ENCODE assay signal across 8 cellular contexts in the genomic region with DNA sequence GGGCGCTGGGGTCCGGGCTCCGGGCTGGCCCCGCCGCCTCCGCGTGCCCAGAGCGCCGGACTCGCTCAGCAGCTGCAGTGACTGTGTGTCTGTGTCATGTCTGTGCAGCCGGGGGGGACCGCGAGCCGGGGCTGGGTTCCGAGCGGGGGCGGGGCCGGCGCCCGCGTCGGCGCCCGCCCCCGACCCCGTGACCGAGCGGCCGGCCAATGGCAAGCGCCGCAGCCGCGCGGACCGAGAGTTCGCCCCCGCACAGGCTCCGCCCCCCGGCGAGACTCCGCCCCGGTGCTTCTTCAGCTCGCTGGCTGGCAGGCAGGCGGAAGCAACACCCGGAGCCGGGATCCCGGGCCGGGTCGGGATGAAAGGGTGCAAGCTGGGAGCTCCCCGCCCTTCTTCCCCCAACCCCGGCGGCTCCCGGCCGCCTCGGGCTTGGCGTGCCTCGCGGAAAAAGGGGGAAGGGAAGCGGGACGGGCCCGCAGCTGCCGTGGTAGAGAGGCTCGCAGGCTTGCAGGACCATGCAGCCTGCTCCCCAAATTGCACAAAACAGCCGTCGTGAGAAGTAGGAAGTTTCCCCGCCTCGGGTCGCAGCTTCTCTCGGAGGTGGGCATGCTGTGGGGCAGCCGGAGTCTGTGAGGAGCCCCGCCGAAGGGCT. TPM values are rescaled to one million over a fixed set of nuclear protein-coding genes. Genes with fewer than 3 reads are reported as not detected.
DNase-seq lines count a peak whose midpoint lies in the region; ATAC-seq and TF ChIP-seq lines count a peak whose summit lies in the region.

No MANE protein-coding gene starts in this region.

- DNase-seq in DMS 273 treated with DMSO at 0.1 percent for 48 hours (lab: John Stamatoyannopoulos, UW): peak; percentile 53
- peak; percentile 84 for DNase-seq in Jurkat, Clone E6-1 (ENCODE audit: low read depth, low spot score)
- peak; percentile 83 for DNase-seq in RWPE2 (ENCODE audit: low spot score)
- DNase-seq in activated gamma-delta T cell treated with anti-CD3 and anti-CD28 coated beads, Interleukin-2, amount 50 U/mL, for 16 hours (ENCODE audit: low read depth): peak; percentile 85
- peak; percentile 92 to 97 for DNase-seq in foreskin fibroblast
- DNase-seq in stimulated activated naive CD8-positive, alpha-beta T cell treated with anti-CD3 and anti-CD28 coated beads, Interleukin-15, Interleukin-2, amounts not matched to agents 100 U/mL and 50 U/mL, for 24 hours: peak; percentile 93

- H3K4me3 ChIP-seq in Jurkat, Clone E6-1 (ENCODE audit: low read length): peak overlapping the region; percentile 58
- H3K4me3 ChIP-seq in RWPE2 (ENCODE audit: severe bottlenecking) (peak overlapping the region; percentile 47), foreskin fibroblast (ENCODE audit: low read depth in 1 of 2, low read length in 2 of 2) (peak overlapping the region; percentile 67 to 76), neural cell (ENCODE audit: low read length) (peak overlapping the region; percentile 81)

- peaks cover 62% of the 10 kb centered on the region for H3K27me3 ChIP-seq in RWPE2 (ENCODE audit: insufficient read depth, poor library complexity, severe bottlenecking)
- H3K27me3 ChIP-seq in neural cell (ENCODE audit: insufficient read depth, low read depth, low read length): no peaks in the 10 kb centered on the region

- H3K4me1 ChIP-seq in RWPE2 (ENCODE audit: insufficient read depth, poor library complexity, severe bottlenecking): no peaks in the 10 kb centered on the region

- TF ChIP-seq CTCF in RWPE2 (IDR thresholded peaks at IDR 0.05; ENCODE audit: poor library complexity, severe bottlenecking) (no peak), foreskin fibroblast (IDR thresholded peaks at IDR 0.05; ENCODE audit: low read depth, low read length) (no peak), neural cell (IDR thresholded peaks at IDR 0.05; ENCODE audit: poor library complexity, severe bottlenecking) (no peak)

- H3K79me2 ChIP-seq in neural cell (replicated peaks; ENCODE audit: insufficient read depth, low read length): peaks cover 35% of the 10 kb centered on the region

- ATAC-seq in GM21619 (IDR thresholded peaks at IDR 0.05; ENCODE audit: unreplicated experiment) (peak; percentile 64), RWPE2 (ENCODE audit: low read depth) (peak; percentile 82)
- peak; percentile 75 for ATAC-seq in stimulated activated naive CD8-positive, alpha-beta T cell treated with anti-CD3 and anti-CD28 coated beads, Interleukin-15, Interleukin-2, amounts not matched to agents 100 U/mL and 50 U/mL, for 24 hours

- H3F3A ChIP-seq in neural cell (ENCODE audit: insufficient read depth, low read length, poor library complexity, severe bottlenecking): no peaks in the 10 kb centered on the region

- peak; percentile 47 for TF ChIP-seq RAD21 in neural cell (conservative IDR thresholded peaks at IDR 0.05)

- peaks cover 8% of the 10 kb centered on the region for H4K20me1 ChIP-seq in neural cell (ENCODE audit: insufficient read depth)

- H2AFZ ChIP-seq in neural cell (ENCODE audit: low read depth, low read length): peak overlapping the region; percentile 84

- no peaks in the 10 kb centered on the region for H3K9me2 ChIP-seq in neural cell (ENCODE audit: insufficient read depth, low read length)

- no peak overlapping the region for H3K27ac ChIP-seq in RWPE2 (ENCODE audit: poor library complexity, severe bottlenecking)
- peak overlapping the region; percentile 78 for H3K27ac ChIP-seq in neural cell (ENCODE audit: low read length)

- H3K36me3 ChIP-seq in RWPE2 (ENCODE audit: low read depth) (no peaks in the 10 kb centered on the region), neural cell (ENCODE audit: insufficient read depth, low read length) (no peaks in the 10 kb centered on the region)

- H3K9me3 ChIP-seq in RWPE2 (ENCODE audit: severe bottlenecking) (no peaks in the 10 kb centered on the region), neural cell (ENCODE audit: low read length) (no peaks in the 10 kb centered on the region)

- H3K4me2 ChIP-seq in neural cell (ENCODE audit: low read length): peak overlapping the region; percentile 50

- TF ChIP-seq EP300 in neural cell (conservative IDR thresholded peaks at IDR 0.05; ENCODE audit: poor library complexity, severe bottlenecking): no peak

- peak overlapping the region; percentile 78 for H3K9ac ChIP-seq in neural cell (ENCODE audit: low read length)

TF ChIP-seq in neural cell, 6 proteins besides CTCF, POLR2A, EP300 and RAD21:
- TF ChIP-seq SMC3 (conservative IDR thresholded peaks at IDR 0.05; ENCODE audit: poor library complexity): peak; percentile 66
- TF ChIP-seq, protein P1, sequence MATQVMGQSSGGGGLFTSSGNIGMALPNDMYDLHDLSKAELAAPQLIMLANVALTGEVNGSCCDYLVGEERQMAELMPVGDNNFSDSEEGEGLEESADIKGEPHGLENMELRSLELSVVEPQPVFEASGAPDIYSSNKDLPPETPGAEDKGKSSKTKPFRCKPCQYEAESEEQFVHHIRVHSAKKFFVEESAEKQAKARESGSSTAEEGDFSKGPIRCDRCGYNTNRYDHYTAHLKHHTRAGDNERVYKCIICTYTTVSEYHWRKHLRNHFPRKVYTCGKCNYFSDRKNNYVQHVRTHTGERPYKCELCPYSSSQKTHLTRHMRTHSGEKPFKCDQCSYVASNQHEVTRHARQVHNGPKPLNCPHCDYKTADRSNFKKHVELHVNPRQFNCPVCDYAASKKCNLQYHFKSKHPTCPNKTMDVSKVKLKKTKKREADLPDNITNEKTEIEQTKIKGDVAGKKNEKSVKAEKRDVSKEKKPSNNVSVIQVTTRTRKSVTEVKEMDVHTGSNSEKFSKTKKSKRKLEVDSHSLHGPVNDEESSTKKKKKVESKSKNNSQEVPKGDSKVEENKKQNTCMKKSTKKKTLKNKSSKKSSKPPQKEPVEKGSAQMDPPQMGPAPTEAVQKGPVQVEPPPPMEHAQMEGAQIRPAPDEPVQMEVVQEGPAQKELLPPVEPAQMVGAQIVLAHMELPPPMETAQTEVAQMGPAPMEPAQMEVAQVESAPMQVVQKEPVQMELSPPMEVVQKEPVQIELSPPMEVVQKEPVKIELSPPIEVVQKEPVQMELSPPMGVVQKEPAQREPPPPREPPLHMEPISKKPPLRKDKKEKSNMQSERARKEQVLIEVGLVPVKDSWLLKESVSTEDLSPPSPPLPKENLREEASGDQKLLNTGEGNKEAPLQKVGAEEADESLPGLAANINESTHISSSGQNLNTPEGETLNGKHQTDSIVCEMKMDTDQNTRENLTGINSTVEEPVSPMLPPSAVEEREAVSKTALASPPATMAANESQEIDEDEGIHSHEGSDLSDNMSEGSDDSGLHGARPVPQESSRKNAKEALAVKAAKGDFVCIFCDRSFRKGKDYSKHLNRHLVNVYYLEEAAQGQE (IDR thresholded peaks at IDR 0.05; ENCODE audit: borderline replicate concordance): no peak
- peak; percentile 87 for TF ChIP-seq TAF1 (IDR thresholded peaks at IDR 0.05; ENCODE audit: low read depth)
- TF ChIP-seq EZH2 (IDR thresholded peaks at IDR 0.05; ENCODE audit: borderline replicate concordance, insufficient read depth, low read length, poor library complexity, severe bottlenecking): no peak
- peak; percentile 75 for TF ChIP-seq POLR2AphosphoS5 (IDR thresholded peaks at IDR 0.05)
- TF ChIP-seq MXI1 (conservative IDR thresholded peaks at IDR 0.05; ENCODE audit: poor library complexity, severe bottlenecking): peak; percentile 63

RNA-seq across cellular contexts. Expression of a gene that starts 0.8 kb away (rescaled TPM):
- not detected for polyA plus RNA-seq in Jurkat, Clone E6-1 (2012; ENCODE audit: insufficient read depth, insufficient read length)
- 27.5 and 34.0 TPM in 2 replicates for polyA plus RNA-seq in neural cell
- polyA minus RNA-seq in neural cell: 66.5 and 73.7 TPM in 2 replicates
